ENCODE assay signal across 9 cellular contexts in the genomic region with DNA sequence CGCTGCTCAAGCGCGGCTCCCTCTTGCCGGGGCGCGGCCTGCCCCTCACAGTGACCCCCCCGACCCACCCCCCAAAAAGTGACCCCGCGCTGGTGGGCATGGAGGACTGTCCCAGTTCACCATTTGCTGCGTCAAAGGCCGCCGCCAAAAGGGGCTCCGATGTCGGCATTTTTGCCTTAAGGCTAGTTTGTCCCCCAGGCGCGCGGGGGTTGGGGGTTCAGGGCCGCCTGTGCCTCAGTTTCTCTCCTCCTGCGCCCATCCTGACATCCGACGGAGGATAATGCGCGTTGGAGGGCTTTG. TPM values are rescaled to one million over a fixed set of nuclear protein-coding genes. Genes with fewer than 3 reads are reported as not detected.
DNase-seq lines count a peak whose midpoint lies in the region; ATAC-seq and TF ChIP-seq lines count a peak whose summit lies in the region.
"Had no signal": no experiment of that assay in that cellular context is flagged by ENCODE, and none has a peak within 500 bp of the region (broad histone marks: within the 10 kb centered on the region; RNA-seq: fewer than 3 reads in every experiment).

No MANE protein-coding gene starts in this region.

- H3K4me3 ChIP-seq in astrocyte of the cerebellum (ENCODE audit: low read depth, low read length) (peak overlapping the region; percentile 36), lower lobe of right lung (peak overlapping the region; percentile 49), tibial artery (peak overlapping the region; percentile 44 to 54)

- TF ChIP-seq CTCF in astrocyte of the cerebellum (IDR thresholded peaks at IDR 0.05; ENCODE audit: low read depth, low read length, missing control alignments) (no peak), lower lobe of right lung (IDR thresholded peaks at IDR 0.05) (no peak), tibial artery (IDR thresholded peaks at IDR 0.05) (no peak)

- H3K9me3 Mint-ChIP-seq in activated T-cell treated with anti-CD3 and anti-CD28 coated beads, Interleukin-2, amount 50 U/mL, for 24 hours, result no peaks in the 10 kb centered on the region

- DNase-seq in activated T-cell treated with anti-CD3 and anti-CD28 coated beads, Interleukin-2, amount 50 U/mL, for 24 hours, result no peak
- DNase-seq in activated T-cell treated with anti-CD3 and anti-CD28 coated beads for 4 hours (no peak), astrocyte of the cerebellum (ENCODE audit: low read depth) (no peak), lower lobe of right lung (no peak), tibial artery (no peak), HEK293T (ENCODE audit: extremely low spot score) (no peak), COLO668 (lab: John Stamatoyannopoulos, UW; ENCODE audit: unreplicated experiment) (no peak)
- DNase-seq: activated effector memory CD4-positive, alpha-beta T cell treated with Interleukin-2 at 50 U/mL for 16 hours had no signal

- peaks cover 82% of the 10 kb centered on the region for H3K27me3 Mint-ChIP-seq in activated T-cell treated with anti-CD3 and anti-CD28 coated beads, Interleukin-2, amount 50 U/mL, for 24 hours

- intact Hi-C loops in lower lobe of right lung (cut with DNase I), result no loop called here
- intact Hi-C loops in tibial artery (cut with DNase I; ENCODE audit: low total_unique reads), result no loop called here

- H3K4me3 Mint-ChIP-seq in activated T-cell treated with anti-CD3 and anti-CD28 coated beads, Interleukin-2, amount 50 U/mL, for 24 hours, result peak overlapping the region; percentile 76

- POLR2A ChIA-PET in HEK293T (lab: Yijun Ruan, JAX), result no interaction called here

- peaks cover 44% of the 10 kb centered on the region for H3K27me3 ChIP-seq in lower lobe of right lung (ENCODE audit: low read depth)
- H3K27me3 ChIP-seq in tibial artery, result no peaks in the 10 kb centered on the region

- in situ Hi-C loops in astrocyte of the cerebellum (cut with HindIII; ENCODE audit: low sequenced_read_pairs), result no loop called here

- H3K4me1 Mint-ChIP-seq in activated T-cell treated with anti-CD3 and anti-CD28 coated beads, Interleukin-2, amount 50 U/mL, for 24 hours (ENCODE audit: low read depth), result peaks cover 30% of the 10 kb centered on the region

- no peaks in the 10 kb centered on the region for H3K36me3 ChIP-seq in lower lobe of right lung
- H3K36me3 ChIP-seq in tibial artery, result peaks cover 0 to 5% (median 0%) of the 10 kb centered on the region in 3 donors

- CTCF ChIA-PET in HEK293T (lab: Yijun Ruan, JAX), result no interaction called here

- H3K27ac ChIP-seq in lower lobe of right lung (peak overlapping the region; percentile 87), tibial artery (peak overlapping the region; percentile 88 to 99)

- no peak for ATAC-seq in lower lobe of right lung
- no peak for ATAC-seq in HG02588 (IDR thresholded peaks at IDR 0.05; ENCODE audit: unreplicated experiment)

- no peaks in the 10 kb centered on the region for H3K9me3 ChIP-seq in lower lobe of right lung
- H3K9me3 ChIP-seq in tibial artery, result no peaks in the 10 kb centered on the region

- peak overlapping the region; percentile 85 for H3K27ac Mint-ChIP-seq in activated T-cell treated with anti-CD3 and anti-CD28 coated beads, Interleukin-2, amount 50 U/mL, for 24 hours

- H3K4me1 ChIP-seq in lower lobe of right lung (peaks cover 97% of the 10 kb centered on the region), tibial artery (peaks cover 0 to 100% (median 88%) of the 10 kb centered on the region in 4 donors)

- H3K36me3 Mint-ChIP-seq in activated T-cell treated with anti-CD3 and anti-CD28 coated beads, Interleukin-2, amount 50 U/mL, for 24 hours (ENCODE audit: low read depth), result peaks cover 2% of the 10 kb centered on the region

TF ChIP-seq in HEK293T, 16 proteins besides CTCF, POLR2A, EP300 and RAD21:
- TF ChIP-seq ELF4 (IDR thresholded peaks at IDR 0.05) (no peak), HDGF (IDR thresholded peaks at IDR 0.05; ENCODE audit: borderline replicate concordance) (no peak), FOXM1 (IDR thresholded peaks at IDR 0.05; ENCODE audit: borderline replicate concordance) (no peak), L3MBTL2 (conservative IDR thresholded peaks at IDR 0.05) (no peak), TARDBP (IDR thresholded peaks at IDR 0.05) (no peak), FOXA1 (IDR thresholded peaks at IDR 0.05) (no peak), NFRKB (IDR thresholded peaks at IDR 0.05) (no peak), ZNF384 (IDR thresholded peaks at IDR 0.05) (no peak), ARNT (IDR thresholded peaks at IDR 0.05) (no peak), BHLHE40 (IDR thresholded peaks at IDR 0.05; ENCODE audit: borderline replicate concordance) (no peak), SUZ12 (IDR thresholded peaks at IDR 0.05) (no peak), SP1 (IDR thresholded peaks at IDR 0.05) (no peak), FOXK2 (IDR thresholded peaks at IDR 0.05) (no peak), LEF1 (IDR thresholded peaks at IDR 0.05; ENCODE audit: borderline replicate concordance) (no peak), CTBP1 (IDR thresholded peaks at IDR 0.05; ENCODE audit: borderline replicate concordance) (no peak)
- TF ChIP-seq, protein P1, sequence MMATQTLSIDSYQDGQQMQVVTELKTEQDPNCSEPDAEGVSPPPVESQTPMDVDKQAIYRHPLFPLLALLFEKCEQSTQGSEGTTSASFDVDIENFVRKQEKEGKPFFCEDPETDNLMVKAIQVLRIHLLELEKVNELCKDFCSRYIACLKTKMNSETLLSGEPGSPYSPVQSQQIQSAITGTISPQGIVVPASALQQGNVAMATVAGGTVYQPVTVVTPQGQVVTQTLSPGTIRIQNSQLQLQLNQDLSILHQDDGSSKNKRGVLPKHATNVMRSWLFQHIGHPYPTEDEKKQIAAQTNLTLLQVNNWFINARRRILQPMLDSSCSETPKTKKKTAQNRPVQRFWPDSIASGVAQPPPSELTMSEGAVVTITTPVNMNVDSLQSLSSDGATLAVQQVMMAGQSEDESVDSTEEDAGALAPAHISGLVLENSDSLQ (IDR thresholded peaks at IDR 0.05), result no peak

RNA-seq across cellular contexts. Expression of a gene that starts 17.1 kb away (rescaled TPM):
- total RNA-seq in lower lobe of right lung, result 146 TPM

RNA-seq across cellular contexts. Expression of a gene that starts 43.0 kb away (rescaled TPM):
- total RNA-seq in lower lobe of right lung, result 0.32 TPM

RNA-seq across cellular contexts. Expression of a gene that starts 55.3 kb away (rescaled TPM):
- total RNA-seq in lower lobe of right lung, result 14.8 TPM
